In genomic region chr1:184210048-184210447, GRCh38 we compare ENCODE assay signal across 12 cellular contexts.
A peak's percentile ranks its signal among the peaks of the same experiment; 100 is the strongest.
DNase-seq lines count a peak whose midpoint lies in the region; ATAC-seq and TF ChIP-seq lines count a peak whose summit lies in the region.
"Had no signal": no experiment of that assay in that cellular context is flagged by ENCODE, and none has a peak within 500 bp of the region (broad histone marks: within the 10 kb centered on the region; RNA-seq: fewer than 3 reads in every experiment).

No MANE protein-coding gene starts in this region.

- H3K36me3 Mint-ChIP-seq in nephron (ENCODE audit: low read depth) = no peaks in the 10 kb centered on the region
- no peaks in the 10 kb centered on the region for H3K36me3 Mint-ChIP-seq in activated T-helper 17 cell treated with anti-CD3 and anti-CD28 coated beads, Interleukin-2, amount 50 U/mL, for 72 hours (ENCODE audit: low read depth)
- H3K36me3 Mint-ChIP-seq: activated naive CD4-positive, alpha-beta T cell treated with anti-CD3 and anti-CD28 coated beads, Interleukin-2, amount 50 U/mL, for 72 hours; T-cell had no signal

- peak overlapping the region; percentile 62 to 71 (median 66) for H3K27ac Mint-ChIP-seq in nephron
- H3K27ac Mint-ChIP-seq in activated T-helper 17 cell treated with anti-CD3 and anti-CD28 coated beads, Interleukin-2, amount 50 U/mL, for 72 hours = no peak overlapping the region
- H3K27ac Mint-ChIP-seq: activated CD8-positive, alpha-beta T cell treated with anti-CD3 and anti-CD28 coated beads, Interleukin-2, amount 10 ng/mL, durations not matched to agents 7 days and 5 days; activated naive CD4-positive, alpha-beta T cell treated with anti-CD3 and anti-CD28 coated beads, Interleukin-2, amount 50 U/mL, for 72 hours; T-cell had no signal

- no peak for ATAC-seq in activated T-helper 17 cell treated with anti-CD3 and anti-CD28 coated beads, Interleukin-2, amount 50 U/mL, for 72 hours (replicated peaks)
- ATAC-seq: activated CD8-positive, alpha-beta T cell treated with anti-CD3 and anti-CD28 coated beads, Interleukin-2, amount 10 ng/mL, durations not matched to agents 7 days and 5 days; activated naive CD4-positive, alpha-beta T cell treated with anti-CD3 and anti-CD28 coated beads, Interleukin-2, amount 50 U/mL, for 72 hours; T-cell had no signal

- DNase-seq in Ammon's horn (ENCODE audit: low spot score) (peak; percentile 37), M059J (ENCODE audit: low read depth) (peak; percentile 68), fibroblast of gingiva (ENCODE audit: low read depth) (peak; percentile 7), RPMI8226 (no peak), posterior vena cava (ENCODE audit: low spot score) (no peak)
- no peak for DNase-seq in stimulated activated CD4-positive, alpha-beta T cell treated with anti-CD3 and anti-CD28 coated beads, Interleukin-2, amount 100 ng/mL, for 48 hours
- DNase-seq: activated CD8-positive, alpha-beta T cell treated with anti-CD3 and anti-CD28 coated beads, Interleukin-2, amount 10 ng/mL, durations not matched to agents 7 days and 5 days; effector CD4-positive, alpha-beta T cell; T-cell had no signal

- H3K4me1 Mint-ChIP-seq in nephron = peaks cover 26% of the 10 kb centered on the region
- no peaks in the 10 kb centered on the region for H3K4me1 Mint-ChIP-seq in activated T-helper 17 cell treated with anti-CD3 and anti-CD28 coated beads, Interleukin-2, amount 50 U/mL, for 72 hours
- H3K4me1 Mint-ChIP-seq: T-cell had no signal

- no peaks in the 10 kb centered on the region for H3K9me3 Mint-ChIP-seq in nephron
- H3K9me3 Mint-ChIP-seq in activated T-helper 17 cell treated with anti-CD3 and anti-CD28 coated beads, Interleukin-2, amount 50 U/mL, for 72 hours = no peaks in the 10 kb centered on the region
- H3K9me3 Mint-ChIP-seq: activated naive CD4-positive, alpha-beta T cell treated with anti-CD3 and anti-CD28 coated beads, Interleukin-2, amount 50 U/mL, for 72 hours; T-cell had no signal

- H3K4me3 Mint-ChIP-seq in nephron = no peak overlapping the region
- H3K4me3 Mint-ChIP-seq in activated T-helper 17 cell treated with anti-CD3 and anti-CD28 coated beads, Interleukin-2, amount 50 U/mL, for 72 hours = no peak overlapping the region
- H3K4me3 Mint-ChIP-seq: activated CD8-positive, alpha-beta T cell treated with anti-CD3 and anti-CD28 coated beads, Interleukin-2, amount 10 ng/mL, durations not matched to agents 7 days and 5 days; T-cell had no signal

- H3K27me3 Mint-ChIP-seq in nephron (ENCODE audit: low read depth) = peaks cover 5% of the 10 kb centered on the region
- peaks cover 9% of the 10 kb centered on the region for H3K27me3 Mint-ChIP-seq in activated T-helper 17 cell treated with anti-CD3 and anti-CD28 coated beads, Interleukin-2, amount 50 U/mL, for 72 hours

- intact Hi-C loops in posterior vena cava (cut with DNase I) = no loop called here

- TF ChIP-seq CTCF in nephron (IDR thresholded peaks at IDR 0.05; ENCODE audit: unreplicated experiment in 3 of 3) = no peak

Comparison
In these comparisons a context has a peak if more than half of its experiments do, and no peak if none do; other contexts are left out.
1. DNase-seq: peak in Ammon's horn (single experiment), M059J (single experiment) and fibroblast of gingiva (single experiment); none in RPMI8226 (single experiment), stimulated activated CD4-positive, alpha-beta T cell treated with anti-CD3 and anti-CD28 coated beads, Interleukin-2, amount 100 ng/mL, for 48 hours (0 of 2) and posterior vena cava (single experiment).